22 cellular contexts compared by ENCODE assay signal in genomic region chr6:143063631-143064030, GRCh38. TPM values are rescaled to one million over a fixed set of nuclear protein-coding genes. Genes with fewer than 3 reads are reported as not detected.
A peak's percentile ranks its signal among the peaks of the same experiment; 100 is the strongest.
DNase-seq lines count a peak whose midpoint lies in the region; ATAC-seq, FAIRE-seq and TF ChIP-seq lines count a peak whose summit lies in the region.
"Had no signal": no experiment of that assay in that cellular context is flagged by ENCODE, and none has a peak within 500 bp of the region (broad histone marks: within the 10 kb centered on the region; RNA-seq: fewer than 3 reads in every experiment).

No MANE protein-coding gene starts in this region.

- peaks cover 8% of the 10 kb centered on the region for H3K23me2 ChIP-seq in H1 (ENCODE audit: low read depth, low read length)

- peak overlapping the region; percentile 53 for H4K5ac ChIP-seq in H1 (ENCODE audit: insufficient read length, low read depth, low read length)

- H3K27ac ChIP-seq in GM23338 (ENCODE audit: low read depth) (peak overlapping the region; percentile 91), H1 (ENCODE audit: low read depth, low read length) (no peak overlapping the region), smooth muscle cell (ENCODE audit: low read depth) (peak overlapping the region; percentile 82), A673 (ENCODE audit: low read depth, low read length, poor library complexity, severe bottlenecking) (no peak overlapping the region)
- H3K27ac ChIP-seq: C4-2B had no signal

- H3K27me3 ChIP-seq in GM23338 (ENCODE audit: insufficient read depth) (no peaks in the 10 kb centered on the region), Loucy (ENCODE audit: insufficient read depth, low read length, poor library complexity, severe bottlenecking) (no peaks in the 10 kb centered on the region), H1 (replicated peaks in 1 of 4; ENCODE audit: control insufficient read depth in 3 of 4, extremely low read depth in 1 of 4, insufficient read depth in 3 of 4, low read length in 3 of 4) (no peaks in the 10 kb centered on the region), smooth muscle cell (ENCODE audit: low read depth) (no peaks in the 10 kb centered on the region), A673 (replicated peaks; ENCODE audit: insufficient read depth, low read depth, low read length, poor library complexity) (no peaks in the 10 kb centered on the region)
- H3K27me3 ChIP-seq: Peyer's patch had no signal

- H3K23ac ChIP-seq in H1 (ENCODE audit: insufficient read length) = no peak overlapping the region

- BruUV-seq in A673 (replicated peaks; lab: Mats Ljungman, UMichigan) = no TSS peak

- no peak overlapping the region for H3K4ac ChIP-seq in H1 (replicated peaks; ENCODE audit: insufficient read length, low read depth, low read length)

- H2BK12ac ChIP-seq in H1 (ENCODE audit: low read depth, low read length) = no peak overlapping the region

- H3K4me2 ChIP-seq in GM23338 = peak overlapping the region; percentile 80
- H3K4me2 ChIP-seq in Loucy (ENCODE audit: low read depth, low read length, poor library complexity, severe bottlenecking) = peak overlapping the region; percentile 93
- no peak overlapping the region; a peak in 2 of 4 replicates for H3K4me2 ChIP-seq in H1 (ENCODE audit: insufficient read depth in 1 of 2, low read depth in 2 of 2, low read length in 2 of 2)
- H3K4me2 ChIP-seq in smooth muscle cell = no peak overlapping the region
- H3K4me2 ChIP-seq: SK-N-SH had no signal

- H3K14ac ChIP-seq in H1 (ENCODE audit: insufficient read length) = no peak overlapping the region

- H2BK20ac ChIP-seq in H1 (ENCODE audit: low read length) = 0 out of 2 replicates have a peak overlapping the region, but pooled peaks have one; percentile 17

- no peak for FAIRE-seq in H1 (lab: Jason Lieb, UNC)
- FAIRE-seq: G401.6 had no signal

- no peak overlapping the region for H4K8ac ChIP-seq in H1 (ENCODE audit: extremely low read depth, insufficient read depth, low read length)

- no peak overlapping the region for H2BK5ac ChIP-seq in H1 (ENCODE audit: low read depth, low read length)

- DNase-seq in GM23338 (ENCODE audit: low spot score) (no peak), H1 (ENCODE audit: low read depth in 1 of 2, low spot score in 2 of 2) (no peak), smooth muscle cell (lab: John Stamatoyannopoulos, UW; ENCODE audit: unreplicated experiment) (no peak), A673 (ENCODE audit: low spot score) (no peak), AG20443 (ENCODE audit: low spot score) (no peak), GM10248 (ENCODE audit: extremely low spot score) (no peak)
- DNase-seq: AML-193, DMS79 treated with DMSO at 0.1 percent for 48 hours, HCEC 1CT, KG1, NCI-H1092, NCI-H146, NCI-H2029 treated with DMSO at 0.1 percent for 48 hours, NCI-H2171 treated with DMSO at 0.1 percent for 48 hours, NCI-H446, NCI-H69, Peyer's patch, SHP77 treated with DMSO at 0.1 percent for 48 hours, SK-N-SH had no signal

- no peak for TF ChIP-seq CTCF in GM23338 (conservative IDR thresholded peaks at IDR 0.05; ENCODE audit: low read depth in 2 of 2)
- no peak for TF ChIP-seq CTCF in Loucy (conservative IDR thresholded peaks at IDR 0.05; ENCODE audit: low read length)
- no peak for TF ChIP-seq CTCF in H1 (IDR thresholded peaks at IDR 0.05; ENCODE audit: control extremely low read depth in 1 of 3, insufficient read depth in 1 of 3, low read depth in 1 of 3, low read length in 3 of 3)
- no peak for TF ChIP-seq CTCF in smooth muscle cell (IDR thresholded peaks at IDR 0.05; ENCODE audit: borderline replicate concordance, insufficient read depth, poor library complexity, severe bottlenecking)
- TF ChIP-seq CTCF in A673 (conservative IDR thresholded peaks at IDR 0.05; ENCODE audit: low read depth, low read length) = no peak
- TF ChIP-seq CTCF in GM10248 (IDR thresholded peaks at IDR 0.05; ENCODE audit: control extremely low read depth, extremely low read depth, low read depth, missing control alignments) = no peak

- H3K79me2 ChIP-seq in GM23338 (replicated peaks; ENCODE audit: insufficient read depth) (peaks cover 49% of the 10 kb centered on the region), Loucy (ENCODE audit: insufficient read depth, low read length) (peaks cover 33% of the 10 kb centered on the region), H1 (ENCODE audit: control insufficient read depth in 1 of 2, insufficient read depth in 2 of 2, low read length in 2 of 2) (peaks cover 0 to 37% of the 10 kb centered on the region in 2 experiments; a peak in 2 of 4 replicates), smooth muscle cell (ENCODE audit: low read depth) (no peaks in the 10 kb centered on the region)

- 0 out of 2 replicates have a peak, but pooled peaks cover 2% of the 10 kb centered on the region for H3K79me1 ChIP-seq in H1 (ENCODE audit: low read depth, low read length)

- no peak overlapping the region for H3K56ac ChIP-seq in H1 (replicated peaks; ENCODE audit: insufficient read length, low read depth, low read length)

- no peak overlapping the region for H2BK15ac ChIP-seq in H1 (ENCODE audit: low read length)

- H3K9ac ChIP-seq in Loucy (ENCODE audit: low read depth, low read length, poor library complexity, severe bottlenecking) = peak overlapping the region; percentile 94
- no peak overlapping the region for H3K9ac ChIP-seq in H1 (replicated peaks in 1 of 4; ENCODE audit: extremely low read depth in 1 of 4, low read depth in 3 of 4, low read length in 3 of 4)
- H3K9ac ChIP-seq in smooth muscle cell (ENCODE audit: low read depth) = no peak overlapping the region
- H3K9ac ChIP-seq: SK-N-SH had no signal

- H3K4me3 ChIP-seq in GM23338 (0 out of 2 replicates have a peak overlapping the region, but pooled peaks have one; percentile 4), Loucy (ENCODE audit: low read length, poor library complexity, severe bottlenecking) (peak overlapping the region; percentile 94), H1 (ENCODE audit: extremely low read depth in 1 of 4, insufficient read depth in 2 of 4, low read depth in 3 of 4, low read length in 4 of 4) (no peak overlapping the region), smooth muscle cell (no peak overlapping the region), A673 (ENCODE audit: low read depth, low read length, poor library complexity, severe bottlenecking) (no peak overlapping the region)
- H3K4me3 ChIP-seq: Peyer's patch had no signal

- POLR2A ChIA-PET in H1 (lab: Charles Lee; ENCODE audit: partially characterized antibody) = interaction anchor here (1.3 kb wide), 1 partner anchor 114 kb away, joined by 3 read pairs; no protein-coding TSS in a partner anchor
- POLR2A ChIA-PET in A673 (lab: Charles Lee; ENCODE audit: low non-redundant PET) = no interaction called here
- POLR2A ChIA-PET in GM10248 (lab: Yijun Ruan, JAX) = no interaction called here

- no peaks in the 10 kb centered on the region for H3K9me3 Mint-ChIP-seq in GM23338

- no peak for TF ChIP-seq RAD21 in H1 (IDR thresholded peaks at IDR 0.05 in 1 of 2, conservative IDR thresholded peaks at IDR 0.05 in 1 of 2; ENCODE audit: low read depth in 2 of 2, low read length in 2 of 2)

- H4K20me1 ChIP-seq in GM23338 (replicated peaks; ENCODE audit: insufficient read depth) (no peaks in the 10 kb centered on the region), Loucy (ENCODE audit: insufficient read depth, low read length, poor library complexity, severe bottlenecking) (no peaks in the 10 kb centered on the region), H1 (replicated peaks in 1 of 2; ENCODE audit: control insufficient read depth in 1 of 2, insufficient read depth in 2 of 2, low read length in 2 of 2) (no peaks in the 10 kb centered on the region), smooth muscle cell (ENCODE audit: low read depth) (no peaks in the 10 kb centered on the region)

- no peaks in the 10 kb centered on the region for H3F3A ChIP-seq in GM23338 (replicated peaks; ENCODE audit: low read depth)
- no peaks in the 10 kb centered on the region for H3F3A ChIP-seq in Loucy (ENCODE audit: low read depth)
- peaks cover 7% of the 10 kb centered on the region for H3F3A ChIP-seq in smooth muscle cell (ENCODE audit: low read depth)

- peaks cover 4% of the 10 kb centered on the region for H3K27me3 Mint-ChIP-seq in GM23338 (ENCODE audit: insufficient read depth, low read depth, poor library complexity)

- H3K9me3 ChIP-seq in Loucy (ENCODE audit: insufficient read depth, low read depth, low read length) (no peaks in the 10 kb centered on the region), H1 (ENCODE audit: insufficient read depth in 2 of 2, low read depth in 1 of 2, low read length in 1 of 2) (no peaks in the 10 kb centered on the region), smooth muscle cell (replicated peaks; ENCODE audit: low read depth) (no peaks in the 10 kb centered on the region), A673 (ENCODE audit: low read depth, low read length, poor library complexity, severe bottlenecking) (no peaks in the 10 kb centered on the region)
- H3K9me3 ChIP-seq: Peyer's patch, SK-N-SH had no signal

- H3K4me1 Mint-ChIP-seq in GM23338 = peaks cover 66% of the 10 kb centered on the region

- no peaks in the 10 kb centered on the region for H3K9me2 ChIP-seq in GM23338 (ENCODE audit: insufficient read depth)
- no peaks in the 10 kb centered on the region for H3K9me2 ChIP-seq in Loucy (replicated peaks; ENCODE audit: low read depth, low read length)
- H3K9me2 ChIP-seq: SK-N-SH had no signal

- no peak overlapping the region for H2AK5ac ChIP-seq in H1 (ENCODE audit: low read depth, low read length)

- H3K18ac ChIP-seq in H1 (ENCODE audit: extremely low read depth, low read length) = no peak overlapping the region

- peak overlapping the region; percentile 3; the same call in 1 of the 2 replicates for H3K27ac Mint-ChIP-seq in GM23338

- no peak for ATAC-seq in GM23338

- H3K36me3 ChIP-seq in GM23338 (ENCODE audit: insufficient read depth) = no peaks in the 10 kb centered on the region
- no peaks in the 10 kb centered on the region for H3K36me3 ChIP-seq in Loucy (ENCODE audit: insufficient read depth, low read length)
- no peaks in the 10 kb centered on the region for H3K36me3 ChIP-seq in H1 (ENCODE audit: control insufficient read depth in 2 of 4, insufficient read depth in 4 of 4, low read length in 3 of 4)
- no peaks in the 10 kb centered on the region for H3K36me3 ChIP-seq in smooth muscle cell (ENCODE audit: low read depth)
- H3K36me3 ChIP-seq in A673 (ENCODE audit: insufficient read depth, low read length, poor library complexity, severe bottlenecking) = no peaks in the 10 kb centered on the region
- H3K36me3 ChIP-seq: Peyer's patch had no signal

- H2AFZ ChIP-seq in GM23338 = no peak overlapping the region
- no peak overlapping the region for H2AFZ ChIP-seq in Loucy (ENCODE audit: low read length)
- H2AFZ ChIP-seq in H1 (ENCODE audit: low read length) = no peak overlapping the region
- H2AFZ ChIP-seq in smooth muscle cell (ENCODE audit: low read depth) = no peak overlapping the region

- TF ChIP-seq POLR2A in H1 (IDR thresholded peaks at IDR 0.05; ENCODE audit: control extremely low read depth in 1 of 2, low read depth in 2 of 2, low read length in 2 of 2) = no peak

- intact Hi-C loops in A673 (cut with micrococcal nuclease; ENCODE audit: unreplicated experiment) = no loop called here

- TF ChIP-seq EP300 in H1 (IDR thresholded peaks at IDR 0.05; ENCODE audit: borderline replicate concordance in 1 of 2, low read depth in 2 of 2, low read length in 2 of 2) = no peak

- no peak overlapping the region for H4K91ac ChIP-seq in H1 (replicated peaks; ENCODE audit: insufficient read length, low read length)

- peak overlapping the region; percentile 12 for H2BK120ac ChIP-seq in H1 (replicated peaks; ENCODE audit: low read depth, low read length)

- H3K36me3 Mint-ChIP-seq in GM23338 (ENCODE audit: low read depth) = peaks cover 9% of the 10 kb centered on the region; the same call in 2 of the 3 replicates

- no peak overlapping the region for H3K4me3 Mint-ChIP-seq in GM23338

- H3K4me1 ChIP-seq in GM23338 (ENCODE audit: insufficient read depth) (peaks cover 43% of the 10 kb centered on the region), Loucy (ENCODE audit: insufficient read depth, low read length, poor library complexity, severe bottlenecking) (peaks cover 70% of the 10 kb centered on the region), H1 (replicated peaks in 1 of 4; ENCODE audit: control insufficient read depth in 3 of 4, insufficient read depth in 4 of 4, low read length in 3 of 4) (peaks cover 5 to 20% (median 16%) of the 10 kb centered on the region in 4 experiments; a peak in 5 of 7 replicates), smooth muscle cell (ENCODE audit: low read depth) (peaks cover 21% of the 10 kb centered on the region), A673 (ENCODE audit: insufficient read depth, low read length, poor library complexity, severe bottlenecking) (no peaks in the 10 kb centered on the region)

- CTCF ChIA-PET in H1 (lab: Charles Lee; ENCODE audit: partially characterized antibody) = interaction anchor here (1.1 to 2.3 kb wide), 2 partner anchors 216 to 274 kb away, joined by 3 to 5 read pairs; no protein-coding TSS in a partner anchor
- CTCF ChIA-PET in A673 (lab: Charles Lee) = no interaction called here
- CTCF ChIA-PET in GM10248 (lab: Yijun Ruan, JAX) = interaction anchor here (1.1 to 1.2 kb wide), 2 partner anchors 371 to 450 kb away, joined by 3 to 4 read pairs; no protein-coding TSS in a partner anchor

RNA-seq across cellular contexts. Expression of gene AIG1, which starts 2.9 kb away (rescaled TPM):
- 65.2 and 68.7 TPM in 2 replicates for total RNA-seq in GM23338 (2014; rRNA removed; shearing (Covaris generic))
- polyA plus RNA-seq in GM23338 (2016; fragmentation: Nextera tagmentation; extraction: Ambion mirVana) (84.7 and 88.4 TPM in 2 replicates), H1 (2011; rRNA removed) (48.8 and 56.6 TPM in 2 replicates), smooth muscle cell (9.1 and 35.9 TPM in 2 replicates)
- total RNA-seq in H1 (2021; fragmentation: NEBNext Ultra II Directional; extraction: Animal tissue kit (Norgen Biotek cat#: 25700)) = 57.5 and 58.4 TPM in 2 replicates
- 44.1 TPM for polyA plus RNA-seq in H1 (2011; cell fraction: cytosol; rRNA removed)
- 40.9 TPM for polyA plus RNA-seq in H1 (2011; cell fraction: nucleus; rRNA removed)
- polyA plus RNA-seq in H1 (2012, experiment 1 of 2) = 51.6 to 60.7 TPM (median 57.4 TPM) in 4 replicates
- 63.0 TPM for polyA plus RNA-seq in H1 (2012, experiment 2 of 2)
- 76.5 TPM for polyA plus RNA-seq in H1 (2013, experiment 1 of 2)
- polyA plus RNA-seq in H1 (2013, experiment 2 of 2) = 84.5 TPM
- polyA minus RNA-seq in H1 (2011; rRNA and poly(A)+ RNA removed) = 38.7 and 46.6 TPM in 2 replicates
- 17.1 TPM for polyA minus RNA-seq in H1 (2011; cell fraction: cytosol; rRNA and poly(A)+ RNA removed)
- 68.3 TPM for polyA minus RNA-seq in H1 (2011; cell fraction: nucleus; rRNA and poly(A)+ RNA removed)
- total RNA-seq in smooth muscle cell (25.9 and 27.2 TPM in 2 replicates), A673 (2021) (2.2 and 4.1 TPM in 2 replicates)

Comparison
In these comparisons a context has a peak if more than half of its experiments do, and no peak if none do; other contexts are left out.
1. H3K27ac ChIP-seq: peak in GM23338 (single experiment) and smooth muscle cell (single experiment); none in H1 (single experiment) and A673 (single experiment).
2. H3K4me2 ChIP-seq: peak in GM23338 (single experiment) and Loucy (single experiment); none in H1 (0 of 2) and smooth muscle cell (single experiment).
3. H3K4me3 ChIP-seq: peak in GM23338 (single experiment) and Loucy (single experiment); none in H1 (0 of 4), smooth muscle cell (single experiment) and A673 (single experiment).